11 cellular contexts compared by ENCODE assay signal in the genomic region with DNA sequence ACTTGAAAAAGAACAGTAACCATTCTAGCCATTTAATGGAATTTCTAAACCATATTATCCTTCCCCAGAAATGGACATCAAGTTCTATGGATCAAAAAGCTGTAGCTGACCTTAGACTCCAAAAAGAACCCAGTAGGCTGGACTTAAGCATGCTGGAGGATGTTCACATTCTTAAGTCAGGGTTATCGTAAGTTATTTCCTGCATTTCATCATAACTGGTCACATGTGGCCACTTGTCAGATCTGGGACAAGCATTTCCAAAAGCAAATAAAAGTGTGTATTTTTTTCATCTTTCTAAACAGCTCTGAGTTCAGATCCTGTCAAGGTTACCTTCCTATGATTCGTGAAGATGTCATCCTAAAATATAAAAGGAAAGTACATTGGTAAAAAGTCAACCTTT.
DNase-seq lines count a peak whose midpoint lies in the region; ATAC-seq and TF ChIP-seq lines count a peak whose summit lies in the region.
"Had no signal": no experiment of that assay in that cellular context is flagged by ENCODE, and none has a peak within 500 bp of the region (broad histone marks: within the 10 kb centered on the region; RNA-seq: fewer than 3 reads in every experiment).

No MANE protein-coding gene starts in this region.

- no peaks in the 10 kb centered on the region for H3K27me3 ChIP-seq in liver (ENCODE audit: control insufficient read depth in 4 of 4, insufficient read depth in 4 of 4, low read length in 3 of 4)

- ATAC-seq in GM18498 (IDR thresholded peaks at IDR 0.05; ENCODE audit: unreplicated experiment): no peak

- TF ChIP-seq RAD21 in liver (IDR thresholded peaks at IDR 0.05): no peak

- H3K4me3 ChIP-seq in liver (ENCODE audit: low read depth in 1 of 3, low read length in 3 of 3): no peak overlapping the region
- H3K4me3 ChIP-seq: thoracic aorta had no signal

- no peaks in the 10 kb centered on the region for H3K4me1 ChIP-seq in liver (ENCODE audit: control insufficient read depth in 4 of 4, insufficient read depth in 4 of 4, low read length in 3 of 4)

- DNase-seq in AML-193 (lab: John Stamatoyannopoulos, UW): peak; percentile 58 to 64
- peak; percentile 79 for DNase-seq in amniotic epithelial cell (ENCODE audit: low read depth)
- no peak for DNase-seq in NCI-H2196 (lab: John Stamatoyannopoulos, UW; ENCODE audit: unreplicated experiment)
- no peak for DNase-seq in NCI-H187 (lab: John Stamatoyannopoulos, UW)
- DNase-seq in posterior cingulate gyrus: no peak
- DNase-seq: H9, NCI-H1436 treated with DMSO at 0.1 percent for 48 hours had no signal

- H3K9me3 ChIP-seq in KOPT-K1 (ENCODE audit: insufficient read depth, low read length, poor library complexity, severe bottlenecking) (no peaks in the 10 kb centered on the region), liver (ENCODE audit: control insufficient read depth in 4 of 4, low read length in 3 of 4) (no peaks in the 10 kb centered on the region)
- H3K9me3 ChIP-seq: thoracic aorta had no signal

- H3K27ac ChIP-seq in KOPT-K1 (ENCODE audit: low read depth, low read length, poor library complexity, severe bottlenecking): peak overlapping the region; percentile 85
- peak overlapping the region in 1 of 2 donors; percentile 21 for H3K27ac ChIP-seq in liver (ENCODE audit: low read depth in 1 of 2, low read length in 2 of 2)

- H3K9ac ChIP-seq in liver (ENCODE audit: low read depth in 1 of 2, low read length in 2 of 2): no peak overlapping the region

- intact Hi-C loops in posterior cingulate gyrus (cut with DNase I): no loop called here

- whole genome bisulfite sequencing in liver: 58% methylated on average over 2 of the region's 2 CpGs

- H3K36me3 ChIP-seq in KOPT-K1 (ENCODE audit: insufficient read depth, low read length) (no peaks in the 10 kb centered on the region), liver (ENCODE audit: control insufficient read depth in 4 of 4, insufficient read depth in 3 of 4, low read depth in 1 of 4, low read length in 3 of 4) (no peaks in the 10 kb centered on the region)
- H3K36me3 ChIP-seq: thoracic aorta had no signal

- TF ChIP-seq CTCF in liver (IDR thresholded peaks at IDR 0.05; ENCODE audit: low read depth, low read length, missing input control): no peak

TF ChIP-seq in liver, 16 proteins besides CTCF, POLR2A, EP300 and RAD21:
- TF ChIP-seq NR2F2 (IDR thresholded peaks at IDR 0.05) (peak; percentile 78), RXRA (IDR thresholded peaks at IDR 0.05) (peak in 1 of 2 donors; percentile 16), FOXA1 (IDR thresholded peaks at IDR 0.05) (no peak)
- TF ChIP-seq, protein P1, sequence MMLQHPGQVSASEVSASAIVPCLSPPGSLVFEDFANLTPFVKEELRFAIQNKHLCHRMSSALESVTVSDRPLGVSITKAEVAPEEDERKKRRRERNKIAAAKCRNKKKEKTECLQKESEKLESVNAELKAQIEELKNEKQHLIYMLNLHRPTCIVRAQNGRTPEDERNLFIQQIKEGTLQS (IDR thresholded peaks at IDR 0.05): peak; percentile 17

Comparison
In these comparisons a context has a peak if more than half of its experiments do, and no peak if none do; other contexts are left out.
1. DNase-seq: peak in AML-193 (2 of 2) and amniotic epithelial cell (single experiment); none in NCI-H2196 (single experiment), NCI-H187 (0 of 2) and posterior cingulate gyrus (0 of 10).